ENCODE assay signal across 18 cellular contexts in the genomic region with DNA sequence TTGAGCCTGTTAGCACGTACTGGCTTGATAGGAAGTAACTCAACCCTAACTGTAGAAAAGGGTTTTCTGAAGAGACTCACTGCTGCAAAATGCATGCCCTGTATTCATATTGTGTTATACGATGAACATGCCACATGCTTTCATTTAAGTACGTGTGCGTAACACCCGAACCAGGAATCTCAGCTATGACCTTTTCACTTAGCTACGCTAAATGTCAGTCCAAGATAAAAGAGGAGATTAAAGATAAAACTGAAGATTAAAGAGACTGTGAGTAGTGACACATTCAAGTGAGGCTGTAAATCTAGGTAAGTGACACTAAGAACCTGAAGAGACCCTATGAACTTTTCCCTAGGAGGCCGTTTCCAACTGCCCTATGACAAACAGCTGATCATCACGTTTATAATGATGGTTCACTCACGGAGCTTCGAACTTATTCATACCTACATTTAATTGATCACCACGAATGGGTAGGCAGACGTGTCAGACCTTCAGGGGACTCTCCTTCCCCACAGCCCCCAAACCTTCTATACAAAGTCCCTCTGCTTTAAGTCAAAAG. TPM values are rescaled to one million over a fixed set of nuclear protein-coding genes. Genes with fewer than 3 reads are reported as not detected.
DNase-seq lines count a peak whose midpoint lies in the region; ATAC-seq and TF ChIP-seq lines count a peak whose summit lies in the region.
"Had no signal": no experiment of that assay in that cellular context is flagged by ENCODE, and none has a peak within 500 bp of the region (broad histone marks: within the 10 kb centered on the region; RNA-seq: fewer than 3 reads in every experiment).

No MANE protein-coding gene starts in this region.

- H2AFZ ChIP-seq in GM23338 = no peak overlapping the region

- TF ChIP-seq CTCF in GM23338 (conservative IDR thresholded peaks at IDR 0.05; ENCODE audit: low read depth in 2 of 2) (no peak), testis (IDR thresholded peaks at IDR 0.05) (no peak)

- DNase-seq in activated T-cell treated with anti-CD3 and anti-CD28 coated beads, Interleukin-2, amount 50 U/mL, for 24 hours = no peak
- DNase-seq in activated T-cell treated with anti-CD3 and anti-CD28 coated beads, Interleukin-2, amount 50 U/mL, for 1 hour = no peak
- no peak for DNase-seq in GM23338 (ENCODE audit: low spot score)
- DNase-seq in naive thymus-derived CD4-positive, alpha-beta T cell = no peak
- no peak for DNase-seq in testis
- DNase-seq in hippocampal formation (lab: John Stamatoyannopoulos, UW) = no peak
- DNase-seq: AML-193, COR-L47, DMS153, NCI-H1048, NCI-H1694, NCI-H524 treated with DMSO at 0.1 percent for 48 hours, SHP77 had no signal

- H3K4me3 ChIP-seq in GM23338 = no peak overlapping the region
- no peak overlapping the region for H3K4me3 ChIP-seq in naive thymus-derived CD4-positive, alpha-beta T cell (ENCODE audit: low read length)
- H3K4me3 ChIP-seq in testis = no peak overlapping the region
- H3K4me3 ChIP-seq: HAP-1 had no signal

- H3K79me2 ChIP-seq in GM23338 (replicated peaks; ENCODE audit: insufficient read depth) = no peaks in the 10 kb centered on the region

- H3K27ac ChIP-seq in GM23338 (ENCODE audit: low read depth) = peak overlapping the region; percentile 22; the same call in 1 of the 2 replicates
- H3K27ac ChIP-seq in naive thymus-derived CD4-positive, alpha-beta T cell (ENCODE audit: low read depth, low read length) = no peak overlapping the region
- H3K27ac ChIP-seq in testis = no peak overlapping the region
- H3K27ac ChIP-seq: KMS-11 had no signal

- peaks cover 52% of the 10 kb centered on the region for H3K36me3 ChIP-seq in GM23338 (ENCODE audit: insufficient read depth)
- H3K36me3 ChIP-seq in naive thymus-derived CD4-positive, alpha-beta T cell (ENCODE audit: control insufficient read depth in 2 of 3, insufficient read depth in 3 of 3, low read length in 3 of 3) = peaks cover 21 to 62% (median 45%) of the 10 kb centered on the region in 3 experiments
- H3K36me3 ChIP-seq in testis (ENCODE audit: low read depth, missing control alignments) = no peaks in the 10 kb centered on the region

- no peak for TF ChIP-seq POLR2A in testis (IDR thresholded peaks at IDR 0.05)

- peaks cover 16% of the 10 kb centered on the region for H4K20me1 ChIP-seq in GM23338 (replicated peaks; ENCODE audit: insufficient read depth)

- ATAC-seq in GM23338 (no peak), GM18907 (IDR thresholded peaks at IDR 0.05; ENCODE audit: unreplicated experiment) (no peak)
- ATAC-seq in naive thymus-derived CD4-positive, alpha-beta T cell = no peak

- no peaks in the 10 kb centered on the region for H3K9me3 Mint-ChIP-seq in activated T-cell treated with anti-CD3 and anti-CD28 coated beads, Interleukin-2, amount 50 U/mL, for 24 hours
- no peaks in the 10 kb centered on the region for H3K9me3 Mint-ChIP-seq in GM23338
- no peaks in the 10 kb centered on the region for H3K9me3 Mint-ChIP-seq in activated naive CD8-positive, alpha-beta T cell (ENCODE audit: low read depth)
- no peaks in the 10 kb centered on the region for H3K9me3 Mint-ChIP-seq in naive thymus-derived CD4-positive, alpha-beta T cell

- H3K27me3 ChIP-seq in GM23338 (ENCODE audit: insufficient read depth) (no peaks in the 10 kb centered on the region), testis (no peaks in the 10 kb centered on the region)
- H3K27me3 ChIP-seq in naive thymus-derived CD4-positive, alpha-beta T cell (ENCODE audit: control insufficient read depth in 2 of 2, insufficient read depth in 2 of 2, low read length in 2 of 2) = no peaks in the 10 kb centered on the region

- H3K9me3 ChIP-seq in naive thymus-derived CD4-positive, alpha-beta T cell (ENCODE audit: control insufficient read depth in 2 of 3, low read length in 3 of 3) = no peaks in the 10 kb centered on the region
- H3K9me3 ChIP-seq in testis = no peaks in the 10 kb centered on the region
- H3K9me3 ChIP-seq: HAP-1 had no signal

- H3K27me3 Mint-ChIP-seq in activated T-cell treated with anti-CD3 and anti-CD28 coated beads, Interleukin-2, amount 50 U/mL, for 24 hours = no peaks in the 10 kb centered on the region
- peaks cover 10% of the 10 kb centered on the region for H3K27me3 Mint-ChIP-seq in GM23338 (ENCODE audit: insufficient read depth, low read depth, poor library complexity)
- H3K27me3 Mint-ChIP-seq in activated naive CD8-positive, alpha-beta T cell = no peaks in the 10 kb centered on the region
- H3K27me3 Mint-ChIP-seq in naive thymus-derived CD4-positive, alpha-beta T cell = no peaks in the 10 kb centered on the region

- H3K4me1 Mint-ChIP-seq in activated T-cell treated with anti-CD3 and anti-CD28 coated beads, Interleukin-2, amount 50 U/mL, for 24 hours (ENCODE audit: low read depth) = peaks cover 2% of the 10 kb centered on the region
- peaks cover 7% of the 10 kb centered on the region for H3K4me1 Mint-ChIP-seq in GM23338
- H3K4me1 Mint-ChIP-seq in activated naive CD8-positive, alpha-beta T cell (ENCODE audit: low read depth) = peaks cover 7% of the 10 kb centered on the region
- H3K4me1 Mint-ChIP-seq in naive thymus-derived CD4-positive, alpha-beta T cell = peaks cover 0 to 13% (median 0%) of the 10 kb centered on the region in 7 donors

- H3K4me2 ChIP-seq in GM23338 = no peak overlapping the region
- H3K4me2 ChIP-seq: KMS-11 had no signal

- WGBS in testis, 2 donors = 77 to 80% methylated on average over 12 of the region's 12 CpGs

- no peak overlapping the region for H3K4me3 Mint-ChIP-seq in activated T-cell treated with anti-CD3 and anti-CD28 coated beads, Interleukin-2, amount 50 U/mL, for 24 hours
- no peak overlapping the region for H3K4me3 Mint-ChIP-seq in GM23338
- H3K4me3 Mint-ChIP-seq in activated naive CD8-positive, alpha-beta T cell = no peak overlapping the region
- peak overlapping the region in 1 of 10 donors; percentile 4 for H3K4me3 Mint-ChIP-seq in naive thymus-derived CD4-positive, alpha-beta T cell
- H3K4me3 Mint-ChIP-seq: CD14-positive monocyte had no signal

- CTCF ChIA-PET in naive thymus-derived CD4-positive, alpha-beta T cell (lab: Charles Lee) = no interaction called here

- H3K36me3 Mint-ChIP-seq in activated T-cell treated with anti-CD3 and anti-CD28 coated beads, Interleukin-2, amount 50 U/mL, for 24 hours (ENCODE audit: low read depth) = peaks cover 89% of the 10 kb centered on the region
- H3K36me3 Mint-ChIP-seq in GM23338 (ENCODE audit: low read depth) = peaks cover 65% of the 10 kb centered on the region
- H3K36me3 Mint-ChIP-seq in activated naive CD8-positive, alpha-beta T cell = peaks cover 5% of the 10 kb centered on the region
- H3K36me3 Mint-ChIP-seq in naive thymus-derived CD4-positive, alpha-beta T cell = peaks cover 8 to 57% (median 23%) of the 10 kb centered on the region in 5 donors

- H3F3A ChIP-seq in GM23338 (replicated peaks; ENCODE audit: low read depth) = peaks cover 16% of the 10 kb centered on the region

- POLR2A ChIA-PET in naive thymus-derived CD4-positive, alpha-beta T cell (lab: Charles Lee) = interaction anchor here (1.2 kb wide), 1 partner anchor 17 kb away, joined by 4 read pairs; no protein-coding TSS in a partner anchor

- intact Hi-C loops in naive thymus-derived CD4-positive, alpha-beta T cell (cut with micrococcal nuclease) = no loop called here
- intact Hi-C loops in testis (cut with DNase I; ENCODE audit: low total_unique reads) = no loop called here

- H3K4me1 ChIP-seq in GM23338 (ENCODE audit: insufficient read depth) (0 out of 2 replicates have a peak, but pooled peaks cover 4% of the 10 kb centered on the region), testis (no peaks in the 10 kb centered on the region)
- no peaks in the 10 kb centered on the region for H3K4me1 ChIP-seq in naive thymus-derived CD4-positive, alpha-beta T cell (ENCODE audit: control insufficient read depth in 2 of 2, insufficient read depth in 2 of 2, low read length in 2 of 2)
- H3K4me1 ChIP-seq: HAP-1 had no signal

- no peaks in the 10 kb centered on the region for H3K9me2 ChIP-seq in GM23338 (ENCODE audit: insufficient read depth)

- H3K27ac Mint-ChIP-seq in activated T-cell treated with anti-CD3 and anti-CD28 coated beads, Interleukin-2, amount 50 U/mL, for 24 hours = peak overlapping the region; percentile 70
- no peak overlapping the region for H3K27ac Mint-ChIP-seq in GM23338
- peak overlapping the region; percentile 50 for H3K27ac Mint-ChIP-seq in activated naive CD8-positive, alpha-beta T cell
- H3K27ac Mint-ChIP-seq in naive thymus-derived CD4-positive, alpha-beta T cell = peak overlapping the region in 7 of 9 donors; percentile 14 to 49 (median 45)

TF ChIP-seq in GM23338, 12 proteins besides CTCF, POLR2A, EP300 and RAD21 (continues in another document):
- TF ChIP-seq REST (IDR thresholded peaks at IDR 0.05; ENCODE audit: unreplicated experiment) (no peak), EZH2phosphoT487 (IDR thresholded peaks at IDR 0.05; ENCODE audit: unreplicated experiment) (no peak), ZNF331 (CRISPR knock-in tag; IDR thresholded peaks at IDR 0.05; ENCODE audit: low read depth) (no peak)

RNA-seq across cellular contexts. Expression of gene TFRC, which starts 32.2 kb away (rescaled TPM):
- total RNA-seq in GM23338 (2014; rRNA removed; shearing (Covaris generic)) = 179 and 187 TPM in 2 replicates
- polyA plus RNA-seq in GM23338 (2016; fragmentation: Nextera tagmentation; extraction: Ambion mirVana) = 29.3 and 35.5 TPM in 2 replicates
- 100 to 1,000 TPM in 3 of 5 experiments, 10 to 100 TPM in 2; 51.3 to 417 (median 144) TPM for total RNA-seq in naive thymus-derived CD4-positive, alpha-beta T cell
- 10 to 100 TPM; 12.6 to 23.7 TPM for polyA plus RNA-seq in naive thymus-derived CD4-positive, alpha-beta T cell
- 10 to 100 TPM; 72.1 to 77.0 TPM for total RNA-seq in testis
- 38.6 TPM for polyA plus RNA-seq in testis (ENCODE audit: insufficient read depth, low read depth, low replicate concordance)
